In the genomic region with DNA sequence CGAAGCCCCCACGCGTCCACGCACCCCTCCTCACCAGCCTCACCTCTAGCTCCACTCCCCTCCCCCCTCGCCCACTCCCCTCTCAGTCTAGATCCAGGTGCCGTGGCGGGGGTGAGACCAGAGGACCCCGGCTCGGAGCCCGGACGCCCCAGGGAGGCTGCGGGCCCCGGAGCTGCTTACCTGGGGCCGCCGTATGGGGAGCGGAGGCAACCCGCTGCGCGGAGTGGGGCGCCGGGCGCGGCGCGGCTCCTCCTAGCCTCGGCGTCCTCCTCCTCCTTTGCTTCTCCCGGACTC, we compare ENCODE assay signal across 1 cellular context.
TF ChIP-seq lines count a peak whose summit lies in the region.

No MANE protein-coding gene starts in this region.

TF ChIP-seq in H1, 55 proteins besides CTCF, POLR2A, EP300 and RAD21 (continued from another document):
- TF ChIP-seq EGR1 (IDR thresholded peaks at IDR 0.05; ENCODE audit: borderline replicate concordance, low read depth, low read length) (no peak), CBX8 (IDR thresholded peaks at IDR 0.05; ENCODE audit: borderline replicate concordance, low read depth, low read length) (no peak), TAF7 (optimal IDR thresholded peaks at IDR 0.05; ENCODE audit: borderline replicate concordance, low read depth, low read length) (no peak), NRF1 (IDR thresholded peaks at IDR 0.05; ENCODE audit: low read depth, low read length) (no peak), CHD1 (IDR thresholded peaks at IDR 0.05; ENCODE audit: low read depth, low read length) (no peak), KDM4A (IDR thresholded peaks at IDR 0.05; ENCODE audit: low read depth, low read length, severe bottlenecking) (no peak), SP2 (IDR thresholded peaks at IDR 0.05; ENCODE audit: low read length) (no peak), JUND (IDR thresholded peaks at IDR 0.05; ENCODE audit: low read length) (no peak), YY1 (IDR thresholded peaks at IDR 0.05; ENCODE audit: low read depth, low read length) (no peak), KDM5A (IDR thresholded peaks at IDR 0.05; ENCODE audit: low read length) (no peak), BCL11A (IDR thresholded peaks at IDR 0.05; ENCODE audit: low read depth in 2 of 2, low read length in 2 of 2) (no peak)
- TF ChIP-seq, protein P1, sequence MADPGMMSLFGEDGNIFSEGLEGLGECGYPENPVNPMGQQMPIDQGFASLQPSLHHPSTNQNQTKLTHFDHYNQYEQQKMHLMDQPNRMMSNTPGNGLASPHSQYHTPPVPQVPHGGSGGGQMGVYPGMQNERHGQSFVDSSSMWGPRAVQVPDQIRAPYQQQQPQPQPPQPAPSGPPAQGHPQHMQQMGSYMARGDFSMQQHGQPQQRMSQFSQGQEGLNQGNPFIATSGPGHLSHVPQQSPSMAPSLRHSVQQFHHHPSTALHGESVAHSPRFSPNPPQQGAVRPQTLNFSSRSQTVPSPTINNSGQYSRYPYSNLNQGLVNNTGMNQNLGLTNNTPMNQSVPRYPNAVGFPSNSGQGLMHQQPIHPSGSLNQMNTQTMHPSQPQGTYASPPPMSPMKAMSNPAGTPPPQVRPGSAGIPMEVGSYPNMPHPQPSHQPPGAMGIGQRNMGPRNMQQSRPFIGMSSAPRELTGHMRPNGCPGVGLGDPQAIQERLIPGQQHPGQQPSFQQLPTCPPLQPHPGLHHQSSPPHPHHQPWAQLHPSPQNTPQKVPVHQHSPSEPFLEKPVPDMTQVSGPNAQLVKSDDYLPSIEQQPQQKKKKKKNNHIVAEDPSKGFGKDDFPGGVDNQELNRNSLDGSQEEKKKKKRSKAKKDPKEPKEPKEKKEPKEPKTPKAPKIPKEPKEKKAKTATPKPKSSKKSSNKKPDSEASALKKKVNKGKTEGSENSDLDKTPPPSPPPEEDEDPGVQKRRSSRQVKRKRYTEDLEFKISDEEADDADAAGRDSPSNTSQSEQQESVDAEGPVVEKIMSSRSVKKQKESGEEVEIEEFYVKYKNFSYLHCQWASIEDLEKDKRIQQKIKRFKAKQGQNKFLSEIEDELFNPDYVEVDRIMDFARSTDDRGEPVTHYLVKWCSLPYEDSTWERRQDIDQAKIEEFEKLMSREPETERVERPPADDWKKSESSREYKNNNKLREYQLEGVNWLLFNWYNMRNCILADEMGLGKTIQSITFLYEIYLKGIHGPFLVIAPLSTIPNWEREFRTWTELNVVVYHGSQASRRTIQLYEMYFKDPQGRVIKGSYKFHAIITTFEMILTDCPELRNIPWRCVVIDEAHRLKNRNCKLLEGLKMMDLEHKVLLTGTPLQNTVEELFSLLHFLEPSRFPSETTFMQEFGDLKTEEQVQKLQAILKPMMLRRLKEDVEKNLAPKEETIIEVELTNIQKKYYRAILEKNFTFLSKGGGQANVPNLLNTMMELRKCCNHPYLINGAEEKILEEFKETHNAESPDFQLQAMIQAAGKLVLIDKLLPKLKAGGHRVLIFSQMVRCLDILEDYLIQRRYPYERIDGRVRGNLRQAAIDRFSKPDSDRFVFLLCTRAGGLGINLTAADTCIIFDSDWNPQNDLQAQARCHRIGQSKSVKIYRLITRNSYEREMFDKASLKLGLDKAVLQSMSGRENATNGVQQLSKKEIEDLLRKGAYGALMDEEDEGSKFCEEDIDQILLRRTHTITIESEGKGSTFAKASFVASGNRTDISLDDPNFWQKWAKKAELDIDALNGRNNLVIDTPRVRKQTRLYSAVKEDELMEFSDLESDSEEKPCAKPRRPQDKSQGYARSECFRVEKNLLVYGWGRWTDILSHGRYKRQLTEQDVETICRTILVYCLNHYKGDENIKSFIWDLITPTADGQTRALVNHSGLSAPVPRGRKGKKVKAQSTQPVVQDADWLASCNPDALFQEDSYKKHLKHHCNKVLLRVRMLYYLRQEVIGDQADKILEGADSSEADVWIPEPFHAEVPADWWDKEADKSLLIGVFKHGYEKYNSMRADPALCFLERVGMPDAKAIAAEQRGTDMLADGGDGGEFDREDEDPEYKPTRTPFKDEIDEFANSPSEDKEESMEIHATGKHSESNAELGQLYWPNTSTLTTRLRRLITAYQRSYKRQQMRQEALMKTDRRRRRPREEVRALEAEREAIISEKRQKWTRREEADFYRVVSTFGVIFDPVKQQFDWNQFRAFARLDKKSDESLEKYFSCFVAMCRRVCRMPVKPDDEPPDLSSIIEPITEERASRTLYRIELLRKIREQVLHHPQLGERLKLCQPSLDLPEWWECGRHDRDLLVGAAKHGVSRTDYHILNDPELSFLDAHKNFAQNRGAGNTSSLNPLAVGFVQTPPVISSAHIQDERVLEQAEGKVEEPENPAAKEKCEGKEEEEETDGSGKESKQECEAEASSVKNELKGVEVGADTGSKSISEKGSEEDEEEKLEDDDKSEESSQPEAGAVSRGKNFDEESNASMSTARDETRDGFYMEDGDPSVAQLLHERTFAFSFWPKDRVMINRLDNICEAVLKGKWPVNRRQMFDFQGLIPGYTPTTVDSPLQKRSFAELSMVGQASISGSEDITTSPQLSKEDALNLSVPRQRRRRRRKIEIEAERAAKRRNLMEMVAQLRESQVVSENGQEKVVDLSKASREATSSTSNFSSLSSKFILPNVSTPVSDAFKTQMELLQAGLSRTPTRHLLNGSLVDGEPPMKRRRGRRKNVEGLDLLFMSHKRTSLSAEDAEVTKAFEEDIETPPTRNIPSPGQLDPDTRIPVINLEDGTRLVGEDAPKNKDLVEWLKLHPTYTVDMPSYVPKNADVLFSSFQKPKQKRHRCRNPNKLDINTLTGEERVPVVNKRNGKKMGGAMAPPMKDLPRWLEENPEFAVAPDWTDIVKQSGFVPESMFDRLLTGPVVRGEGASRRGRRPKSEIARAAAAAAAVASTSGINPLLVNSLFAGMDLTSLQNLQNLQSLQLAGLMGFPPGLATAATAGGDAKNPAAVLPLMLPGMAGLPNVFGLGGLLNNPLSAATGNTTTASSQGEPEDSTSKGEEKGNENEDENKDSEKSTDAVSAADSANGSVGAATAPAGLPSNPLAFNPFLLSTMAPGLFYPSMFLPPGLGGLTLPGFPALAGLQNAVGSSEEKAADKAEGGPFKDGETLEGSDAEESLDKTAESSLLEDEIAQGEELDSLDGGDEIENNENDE (IDR thresholded peaks at IDR 0.05; ENCODE audit: insufficient replicate concordance, low read length), result no peak
